Comparison of ENCODE assay signal across 23 cellular contexts in genomic region chr4:42306221-42307109, GRCh38.
DNase-seq lines count a peak whose midpoint lies in the region; ATAC-seq, FAIRE-seq and TF ChIP-seq lines count a peak whose summit lies in the region.
"Had no signal": no experiment of that assay in that cellular context is flagged by ENCODE, and none has a peak within 500 bp of the region (broad histone marks: within the 10 kb centered on the region; RNA-seq: fewer than 3 reads in every experiment).

No MANE protein-coding gene starts in this region.

- no peak overlapping the region for H3K9ac ChIP-seq in H1 (replicated peaks in 1 of 4; ENCODE audit: extremely low read depth in 1 of 4, low read depth in 3 of 4, low read length in 3 of 4)
- H3K9ac ChIP-seq: neural progenitor cell had no signal

- no peaks in the 10 kb centered on the region for H3K79me2 ChIP-seq in H1 (ENCODE audit: control insufficient read depth in 1 of 2, insufficient read depth in 2 of 2, low read length in 2 of 2)
- no peaks in the 10 kb centered on the region for H3K79me2 ChIP-seq in hepatocyte

- H3K27me3 ChIP-seq in BE2C (no peaks in the 10 kb centered on the region), H1 (replicated peaks in 1 of 4; ENCODE audit: control insufficient read depth in 3 of 4, extremely low read depth in 1 of 4, insufficient read depth in 3 of 4, low read length in 3 of 4) (no peaks in the 10 kb centered on the region), hepatocyte (no peaks in the 10 kb centered on the region)
- H3K27me3 ChIP-seq: adrenal gland, neural progenitor cell, upper lobe of left lung had no signal

- peak overlapping the region; percentile 67; the same call in 1 of the 2 replicates for H2BK20ac ChIP-seq in H1 (ENCODE audit: low read length)

- intact Hi-C loops in mucosa of descending colon (cut with DNase I, micrococcal nuclease): no loop called here

- TF ChIP-seq RAD21 in H1 (IDR thresholded peaks at IDR 0.05 in 1 of 2, conservative IDR thresholded peaks at IDR 0.05 in 1 of 2; ENCODE audit: low read depth in 2 of 2, low read length in 2 of 2): no peak

- H3K4me3 ChIP-seq in BE2C (ENCODE audit: low read depth, low read length) (0 out of 2 replicates have a peak overlapping the region, but pooled peaks have one; percentile 4), H1 (ENCODE audit: extremely low read depth in 1 of 4, insufficient read depth in 2 of 4, low read depth in 3 of 4, low read length in 4 of 4) (no peak overlapping the region), mucosa of descending colon (no peak overlapping the region), hepatocyte (no peak overlapping the region)
- H3K4me3 ChIP-seq: adrenal gland, esophagus muscularis mucosa, neural progenitor cell, upper lobe of left lung had no signal

- no peak overlapping the region for H2AK5ac ChIP-seq in H1 (ENCODE audit: low read depth, low read length)

- no peak overlapping the region for H3K4me3 Mint-ChIP-seq in stimulated activated naive B cell treated with anti-CD40 and anti-IgM and Interleukin-4, amounts not matched to agents 10 μg/mL and 1 μg/mL and 100 μg/mL, for 72 hours
- H3K4me3 Mint-ChIP-seq: activated CD4-positive, alpha-beta T cell treated with anti-CD3 and anti-CD28 coated beads for 36 hours; CD8-positive, alpha-beta T cell; central memory CD8-positive, alpha-beta T cell; neural progenitor cell; stimulated activated naive CD8-positive, alpha-beta T cell treated with anti-CD3 and anti-CD28 coated beads, Interleukin-15, Interleukin-2, amounts not matched to agents 100 ng/mL and 50 ng/mL, for 24 hours had no signal

- POLR2A ChIA-PET in H1 (lab: Charles Lee; ENCODE audit: partially characterized antibody): no interaction called here

- no peak for TF ChIP-seq EP300 in H1 (IDR thresholded peaks at IDR 0.05; ENCODE audit: borderline replicate concordance in 1 of 2, low read depth in 2 of 2, low read length in 2 of 2)

- H3K56ac ChIP-seq in H1 (replicated peaks; ENCODE audit: insufficient read length, low read depth, low read length): no peak overlapping the region

- no peaks in the 10 kb centered on the region for H3K9me2 ChIP-seq in hepatocyte (replicated peaks; ENCODE audit: insufficient read depth)

- CTCF ChIA-PET in H1 (lab: Charles Lee; ENCODE audit: partially characterized antibody): interaction anchor here (1.2 to 5.7 kb wide), 3 partner anchors 12 to 213 kb away, joined by 4 to 48 read pairs (median 4); no protein-coding TSS in a partner anchor

- WGBS in H1 (ENCODE audit: extremely low coverage in 1 of 2, insufficient coverage in 1 of 2, insufficient read length in 1 of 2, insufficient replicate concordance in 2 of 2, low coverage in 1 of 2, low lambda C conversion rate in 2 of 2, missing lambda C conversion rate in 1 of 2), 2 experiments: 95% methylated on average over 11 of the region's 11 CpGs; no CpG with 5 or more reads in 1 of the 2 experiments
- WGBS in hepatocyte (ENCODE audit: low lambda C conversion rate, missing lambda C conversion rate): 81% methylated on average over 11 of the region's 11 CpGs

- H3K27me3 Mint-ChIP-seq in stimulated activated naive B cell treated with anti-CD40 and anti-IgM and Interleukin-4, amounts not matched to agents 10 μg/mL and 1 μg/mL and 100 μg/mL, for 72 hours: peaks cover 14 to 34% of the 10 kb centered on the region in 2 donors

- H2AFZ ChIP-seq in H1 (ENCODE audit: low read length): no peak overlapping the region
- H2AFZ ChIP-seq in hepatocyte: no peak overlapping the region
- H2AFZ ChIP-seq: neural progenitor cell had no signal

- H3K4me2 ChIP-seq in H1 (ENCODE audit: insufficient read depth in 1 of 2, low read depth in 2 of 2, low read length in 2 of 2): no peak overlapping the region
- no peak overlapping the region for H3K4me2 ChIP-seq in hepatocyte
- H3K4me2 ChIP-seq: neural progenitor cell had no signal

- peak overlapping the region; percentile 54; the same call in 1 of the 2 replicates for H3K18ac ChIP-seq in H1 (ENCODE audit: extremely low read depth, low read length)

- no peak overlapping the region; the same call in 1 of the 2 replicates for H4K8ac ChIP-seq in H1 (ENCODE audit: extremely low read depth, insufficient read depth, low read length)

- no peaks in the 10 kb centered on the region for H3K36me3 Mint-ChIP-seq in stimulated activated naive B cell treated with anti-CD40 and anti-IgM and Interleukin-4, amounts not matched to agents 10 μg/mL and 1 μg/mL and 100 μg/mL, for 72 hours
- H3K36me3 Mint-ChIP-seq: CD8-positive, alpha-beta T cell; neural progenitor cell had no signal

- H4K20me1 ChIP-seq in H1 (replicated peaks in 1 of 2; ENCODE audit: control insufficient read depth in 1 of 2, insufficient read depth in 2 of 2, low read length in 2 of 2): no peaks in the 10 kb centered on the region
- no peaks in the 10 kb centered on the region for H4K20me1 ChIP-seq in hepatocyte (ENCODE audit: insufficient read depth, poor library complexity, severe bottlenecking)

- no peak overlapping the region for H2BK12ac ChIP-seq in H1 (ENCODE audit: low read depth, low read length)

- ATAC-seq in mucosa of descending colon: peak; percentile 33
- no peak for ATAC-seq in stimulated activated naive B cell treated with anti-CD40 and anti-IgM and Interleukin-4, amounts not matched to agents 10 μg/mL and 1 μg/mL and 100 μg/mL, for 72 hours (replicated peaks)
- ATAC-seq: activated CD4-positive, alpha-beta T cell treated with anti-CD3 and anti-CD28 coated beads for 36 hours; CD8-positive, alpha-beta T cell had no signal

- H3K9me3 ChIP-seq in BE2C: no peaks in the 10 kb centered on the region
- H3K9me3 ChIP-seq in H1 (ENCODE audit: insufficient read depth in 2 of 2, low read depth in 1 of 2, low read length in 1 of 2): no peaks in the 10 kb centered on the region
- H3K9me3 ChIP-seq in mucosa of descending colon: no peaks in the 10 kb centered on the region
- no peaks in the 10 kb centered on the region for H3K9me3 ChIP-seq in hepatocyte (ENCODE audit: low read depth)
- H3K9me3 ChIP-seq: adrenal gland, esophagus muscularis mucosa, upper lobe of left lung had no signal

- H2BK120ac ChIP-seq in H1 (replicated peaks; ENCODE audit: low read depth, low read length): no peak overlapping the region

- H2BK5ac ChIP-seq in H1 (ENCODE audit: low read depth, low read length): peak overlapping the region; percentile 6; the same call in 1 of the 2 replicates

- no peak overlapping the region for H3K14ac ChIP-seq in H1 (ENCODE audit: insufficient read length)

- H4K91ac ChIP-seq in H1 (replicated peaks; ENCODE audit: insufficient read length, low read length): peak overlapping the region; percentile 5

- no peaks in the 10 kb centered on the region; the same call in 1 of the 2 replicates for H3K79me1 ChIP-seq in H1 (ENCODE audit: low read depth, low read length)

- TF ChIP-seq POLR2A in H1 (IDR thresholded peaks at IDR 0.05; ENCODE audit: control extremely low read depth in 1 of 2, low read depth in 2 of 2, low read length in 2 of 2): no peak

- no peaks in the 10 kb centered on the region for H3K23me2 ChIP-seq in H1 (ENCODE audit: low read depth, low read length)

- H3K36me3 ChIP-seq in BE2C (no peaks in the 10 kb centered on the region), H1 (ENCODE audit: control insufficient read depth in 2 of 4, insufficient read depth in 4 of 4, low read length in 3 of 4) (no peaks in the 10 kb centered on the region), mucosa of descending colon (ENCODE audit: low read depth) (no peaks in the 10 kb centered on the region), hepatocyte (replicated peaks; ENCODE audit: insufficient read depth, low read depth) (no peaks in the 10 kb centered on the region)
- H3K36me3 ChIP-seq: adrenal gland, esophagus muscularis mucosa, neural progenitor cell, upper lobe of left lung had no signal

- no peak for FAIRE-seq in H1 (lab: Jason Lieb, UNC)
- FAIRE-seq: kidney, TTC549 had no signal

- H3K23ac ChIP-seq in H1 (ENCODE audit: insufficient read length): no peak overlapping the region

- no peak overlapping the region for H4K5ac ChIP-seq in H1 (ENCODE audit: insufficient read length, low read depth, low read length)

- H3K27ac ChIP-seq in H1 (ENCODE audit: low read depth, low read length): no peak overlapping the region
- H3K27ac ChIP-seq in hepatocyte: no peak overlapping the region
- H3K27ac ChIP-seq: adrenal gland, neural progenitor cell, upper lobe of left lung had no signal

- H3K9me3 Mint-ChIP-seq in stimulated activated naive B cell treated with anti-CD40 and anti-IgM and Interleukin-4, amounts not matched to agents 10 μg/mL and 1 μg/mL and 100 μg/mL, for 72 hours: no peaks in the 10 kb centered on the region
- H3K9me3 Mint-ChIP-seq: CD8-positive, alpha-beta T cell; central memory CD8-positive, alpha-beta T cell; stimulated activated naive CD8-positive, alpha-beta T cell treated with anti-CD3 and anti-CD28 coated beads, Interleukin-15, Interleukin-2, amounts not matched to agents 100 ng/mL and 50 ng/mL, for 24 hours had no signal

- DNase-seq in BE2C (peak; percentile 92), M059J (ENCODE audit: low read depth) (peak; percentile 43), H1 (ENCODE audit: low read depth in 1 of 2, low spot score in 2 of 2) (no peak), mucosa of descending colon (no peak), AG08395 (ENCODE audit: low spot score) (no peak), HuH-7 (ENCODE audit: low spot score) (no peak), hepatocyte (ENCODE audit: low spot score) (no peak)
- DNase-seq in stimulated activated naive B cell treated with anti-CD40 and anti-IgM and Interleukin-4, amounts not matched to agents 10 μg/mL and 1 μg/mL and 100 μg/mL, for 72 hours: no peak
- DNase-seq: activated CD4-positive, alpha-beta T cell treated with anti-CD3 and anti-CD28 coated beads for 36 hours; CD8-positive, alpha-beta T cell; effector CD4-positive, alpha-beta T cell; H7; kidney; NCI-H2081 treated with DMSO at 0.1 percent for 48 hours; NCI-H526; retina; upper lobe of left lung had no signal

- H3K4me1 ChIP-seq in BE2C (peaks cover 63% of the 10 kb centered on the region), H1 (replicated peaks in 1 of 4; ENCODE audit: control insufficient read depth in 3 of 4, insufficient read depth in 4 of 4, low read length in 3 of 4) (peaks cover 9 to 15% (median 10%) of the 10 kb centered on the region in 4 experiments; a peak in 6 of 7 replicates), mucosa of descending colon (ENCODE audit: low read depth) (no peaks in the 10 kb centered on the region), hepatocyte (ENCODE audit: insufficient read depth) (no peaks in the 10 kb centered on the region)
- H3K4me1 ChIP-seq: adrenal gland, upper lobe of left lung had no signal

- TF ChIP-seq CTCF in BE2C (IDR thresholded peaks at IDR 0.05; ENCODE audit: low read depth, low read length): no peak
- TF ChIP-seq CTCF in H1 (IDR thresholded peaks at IDR 0.05; ENCODE audit: control extremely low read depth in 1 of 3, insufficient read depth in 1 of 3, low read depth in 1 of 3, low read length in 3 of 3): no peak
- TF ChIP-seq CTCF in mucosa of descending colon (IDR thresholded peaks at IDR 0.05): no peak
- no peak for TF ChIP-seq CTCF in hepatocyte (IDR thresholded peaks at IDR 0.05; ENCODE audit: poor library complexity)

- H2BK15ac ChIP-seq in H1 (ENCODE audit: low read length): peak overlapping the region; percentile 83

- no peak overlapping the region for H3K27ac Mint-ChIP-seq in stimulated activated naive B cell treated with anti-CD40 and anti-IgM and Interleukin-4, amounts not matched to agents 10 μg/mL and 1 μg/mL and 100 μg/mL, for 72 hours
- H3K27ac Mint-ChIP-seq: activated CD4-positive, alpha-beta T cell treated with anti-CD3 and anti-CD28 coated beads for 36 hours; CD8-positive, alpha-beta T cell; neural progenitor cell; stimulated activated naive CD8-positive, alpha-beta T cell treated with anti-CD3 and anti-CD28 coated beads, Interleukin-15, Interleukin-2, amounts not matched to agents 100 ng/mL and 50 ng/mL, for 24 hours had no signal

- H3K4ac ChIP-seq in H1 (replicated peaks; ENCODE audit: insufficient read length, low read depth, low read length): no peak overlapping the region

- no peaks in the 10 kb centered on the region for H3K4me1 Mint-ChIP-seq in stimulated activated naive B cell treated with anti-CD40 and anti-IgM and Interleukin-4, amounts not matched to agents 10 μg/mL and 1 μg/mL and 100 μg/mL, for 72 hours
- H3K4me1 Mint-ChIP-seq: activated CD4-positive, alpha-beta T cell treated with anti-CD3 and anti-CD28 coated beads for 36 hours; central memory CD8-positive, alpha-beta T cell had no signal

Comparison
In these comparisons a context has a peak if more than half of its experiments do, and no peak if none do; other contexts are left out.
1. DNase-seq: peak in BE2C (single experiment) and M059J (single experiment); none in H1 (0 of 2), mucosa of descending colon (0 of 3), AG08395 (single experiment), HuH-7 (single experiment), hepatocyte (single experiment) and stimulated activated naive B cell treated with anti-CD40 and anti-IgM and Interleukin-4, amounts not matched to agents 10 μg/mL and 1 μg/mL and 100 μg/mL, for 72 hours (single experiment).